In genomic region chr16:66387817-66388332, GRCh38 we compare ENCODE assay signal across 1 cellular context.
TF ChIP-seq lines count a peak whose summit lies in the region.

No MANE protein-coding gene starts in this region.

TF ChIP-seq in HepG2, 621 proteins besides CTCF, POLR2A, EP300 and RAD21 (continued from another document and continues in another):
- TF ChIP-seq ZBTB43 (CRISPR knock-in tag; conservative IDR thresholded peaks at IDR 0.05) = no peak
- 0 out of 4 replicates have a peak, but pooled peaks of 1 of the 2 experiments have one; percentile 33 for TF ChIP-seq NR2F1 (CRISPR knock-in tag; IDR thresholded peaks at IDR 0.05)
- no peak for TF ChIP-seq NRL (CRISPR knock-in tag; IDR thresholded peaks at IDR 0.05; ENCODE audit: borderline replicate concordance)
- 0 out of 2 replicates have a peak, but pooled peaks have one; percentile 19 for TF ChIP-seq ARNT2 (CRISPR knock-in tag; IDR thresholded peaks at IDR 0.05; ENCODE audit: low read depth)
- no peak for TF ChIP-seq TFE3 (CRISPR knock-in tag; IDR thresholded peaks at IDR 0.05)
- TF ChIP-seq RFXAP (CRISPR knock-in tag; IDR thresholded peaks at IDR 0.05; ENCODE audit: borderline replicate concordance) = no peak
- no peak for TF ChIP-seq ZNF337 (CRISPR knock-in tag; IDR thresholded peaks at IDR 0.05; ENCODE audit: borderline replicate concordance, low read depth)
- TF ChIP-seq SMAD1 (CRISPR knock-in tag; IDR thresholded peaks at IDR 0.05; ENCODE audit: borderline replicate concordance, low read depth) = no peak
- peak; percentile 59 for TF ChIP-seq HNRNPH1 (optimal IDR thresholded peaks at IDR 0.05; ENCODE audit: low read depth, low read length)
- TF ChIP-seq SP5 (CRISPR knock-in tag; IDR thresholded peaks at IDR 0.05; ENCODE audit: borderline replicate concordance, low read depth) = no peak
- peak; percentile 22; the same call in 1 of the 2 replicates for TF ChIP-seq MAZ (IDR thresholded peaks at IDR 0.05; ENCODE audit: borderline replicate concordance, low read depth, low read length)
- peak; percentile 27; the same call in 1 of the 2 replicates for TF ChIP-seq MAZ (CRISPR knock-in tag; IDR thresholded peaks at IDR 0.05; ENCODE audit: low read depth)
- TF ChIP-seq ZNF772 (CRISPR knock-in tag; IDR thresholded peaks at IDR 0.05) = peak; percentile 46; the same call in 1 of the 2 replicates
- no peak for TF ChIP-seq ETV6 (CRISPR knock-in tag; conservative IDR thresholded peaks at IDR 0.05)
- TF ChIP-seq ZNF788 (CRISPR knock-in tag; IDR thresholded peaks at IDR 0.05; ENCODE audit: borderline replicate concordance) = peak; percentile 42; the same call in 1 of the 2 replicates
- 0 out of 2 replicates have a peak, but pooled peaks have one; percentile 24 for TF ChIP-seq HOXD1 (CRISPR knock-in tag; IDR thresholded peaks at IDR 0.05)
- TF ChIP-seq DZIP1 (CRISPR knock-in tag; IDR thresholded peaks at IDR 0.05) = no peak
- no peak for TF ChIP-seq MED1 (CRISPR knock-in tag; IDR thresholded peaks at IDR 0.05)
- TF ChIP-seq ELF1 (CRISPR knock-in tag; IDR thresholded peaks at IDR 0.05) = no peak
- TF ChIP-seq ARNTL (CRISPR knock-in tag; IDR thresholded peaks at IDR 0.05) = 0 out of 2 replicates have a peak, but pooled peaks have one; percentile 48
- no peak for TF ChIP-seq ZNF484 (CRISPR knock-in tag; IDR thresholded peaks at IDR 0.05; ENCODE audit: borderline replicate concordance, low read depth)
- 0 out of 2 replicates have a peak, but pooled peaks have one; percentile 27 for TF ChIP-seq NFIC (IDR thresholded peaks at IDR 0.05; ENCODE audit: low read length)
- TF ChIP-seq NFE2L1 (CRISPR knock-in tag; IDR thresholded peaks at IDR 0.05; ENCODE audit: borderline replicate concordance) = no peak
- peak; percentile 50; the same call in 1 of the 2 replicates for TF ChIP-seq THAP9 (CRISPR knock-in tag; IDR thresholded peaks at IDR 0.05; ENCODE audit: borderline replicate concordance)
- no peak for TF ChIP-seq KMT2B (CRISPR knock-in tag; IDR thresholded peaks at IDR 0.05)
- 0 out of 2 replicates have a peak, but pooled peaks have one; percentile 30 for TF ChIP-seq ZNF564 (CRISPR knock-in tag; IDR thresholded peaks at IDR 0.05)
- 0 out of 2 replicates have a peak, but pooled peaks have one; percentile 56 for TF ChIP-seq MTERF4 (CRISPR knock-in tag; IDR thresholded peaks at IDR 0.05)
- TF ChIP-seq JDP2 (CRISPR knock-in tag; IDR thresholded peaks at IDR 0.05; ENCODE audit: borderline replicate concordance) = no peak
- peak; percentile 42; the same call in 1 of the 2 replicates for TF ChIP-seq ZFY (CRISPR knock-in tag; IDR thresholded peaks at IDR 0.05)
- TF ChIP-seq ZNF713 (CRISPR knock-in tag; IDR thresholded peaks at IDR 0.05) = peak; percentile 83; the same call in 1 of the 2 replicates
- TF ChIP-seq ZFX (CRISPR knock-in tag; IDR thresholded peaks at IDR 0.05; ENCODE audit: low read depth) = peak; percentile 55
- no peak for TF ChIP-seq GPBP1L1 (CRISPR knock-in tag; IDR thresholded peaks at IDR 0.05)
- no peak for TF ChIP-seq ZGPAT (CRISPR knock-in tag; IDR thresholded peaks at IDR 0.05)
- no peak for TF ChIP-seq SOX6 (IDR thresholded peaks at IDR 0.05)
- peak; percentile 73 for TF ChIP-seq SOX6 (CRISPR knock-in tag; IDR thresholded peaks at IDR 0.05)
- no peak for TF ChIP-seq SIN3B (IDR thresholded peaks at IDR 0.05; ENCODE audit: low read length)
- TF ChIP-seq ZNF451 (CRISPR knock-in tag; IDR thresholded peaks at IDR 0.05) = no peak
- no peak for TF ChIP-seq ZUFSP (CRISPR knock-in tag; IDR thresholded peaks at IDR 0.05; ENCODE audit: borderline replicate concordance)
- 0 out of 2 replicates have a peak, but pooled peaks have one; percentile 13 for TF ChIP-seq GABPB1 (CRISPR knock-in tag; IDR thresholded peaks at IDR 0.05)
- TF ChIP-seq ZBTB7A (CRISPR knock-in tag; IDR thresholded peaks at IDR 0.05) = peak; percentile 37
- TF ChIP-seq HNF4G (IDR thresholded peaks at IDR 0.05; ENCODE audit: borderline replicate concordance, low read depth, low read length) = peak; percentile 69
- TF ChIP-seq HNF4G (CRISPR knock-in tag; IDR thresholded peaks at IDR 0.05; ENCODE audit: borderline replicate concordance, low read depth) = peak; percentile 71; the same call in 1 of the 2 replicates
- 0 out of 2 replicates have a peak, but pooled peaks have one; percentile 36 for TF ChIP-seq KDM6A (CRISPR knock-in tag; IDR thresholded peaks at IDR 0.05; ENCODE audit: low read depth)
- TF ChIP-seq ZNF687 (CRISPR knock-in tag; IDR thresholded peaks at IDR 0.05) = peak; percentile 57
- 0 out of 2 replicates have a peak, but pooled peaks have one; percentile 14 for TF ChIP-seq PITX1 (CRISPR knock-in tag; IDR thresholded peaks at IDR 0.05)
